ENCODE assay signal across 8 cellular contexts in the genomic region with DNA sequence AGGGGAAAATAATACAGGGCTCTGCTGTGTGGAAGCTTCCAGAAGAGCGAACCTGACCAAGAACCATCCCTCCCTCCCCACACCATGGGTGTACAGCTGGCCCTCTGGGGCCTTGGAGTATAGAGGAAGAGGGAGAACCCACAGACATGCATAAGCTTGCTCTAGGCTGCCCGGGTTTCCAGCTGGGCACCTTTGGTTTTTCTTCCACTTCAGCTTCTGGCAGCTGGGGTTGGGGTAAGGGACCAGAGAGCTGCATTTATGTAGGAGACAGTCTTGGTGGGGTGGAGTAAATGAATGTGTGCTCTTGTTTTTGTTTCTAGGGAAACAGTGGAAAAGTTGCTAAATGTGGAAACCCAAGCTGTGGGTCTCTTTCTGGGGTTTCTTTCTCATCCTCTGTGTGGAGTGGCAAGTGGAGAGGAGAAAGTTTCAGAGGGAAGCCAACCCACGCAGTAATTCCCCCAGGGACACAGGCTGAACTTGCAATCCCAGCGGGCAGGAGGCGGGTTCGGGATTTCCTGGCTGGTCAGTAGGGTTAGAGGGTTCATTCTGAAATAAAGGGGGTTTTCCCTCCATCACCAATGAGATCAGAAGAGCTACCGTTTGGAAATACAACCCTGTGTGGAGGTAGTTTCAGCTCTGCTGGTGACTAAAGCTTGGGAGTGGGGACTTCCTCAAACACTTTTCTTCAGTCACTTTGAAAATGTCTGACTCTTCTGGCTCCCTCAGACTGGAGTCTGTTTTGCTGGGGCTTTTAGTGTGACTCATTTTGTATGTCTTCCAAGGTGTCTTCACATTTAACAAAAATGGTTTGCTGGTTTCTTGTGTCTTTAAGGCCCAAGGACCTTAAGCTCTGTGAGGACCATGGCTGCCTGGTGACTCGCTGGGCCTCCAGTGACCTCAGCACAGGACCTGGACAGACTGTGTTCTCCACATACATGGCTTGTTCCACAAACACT. TPM values are rescaled to one million over a fixed set of nuclear protein-coding genes. Genes with fewer than 3 reads are reported as not detected.
DNase-seq lines count a peak whose midpoint lies in the region; ATAC-seq and TF ChIP-seq lines count a peak whose summit lies in the region.

No MANE protein-coding gene starts in this region.

- H3K4me1 Mint-ChIP-seq in stimulated activated naive B cell treated with anti-CD40 and anti-IgM and Interleukin-4, amounts not matched to agents 10 μg/mL and 1 μg/mL and 100 μg/mL, for 72 hours: peaks cover 39 to 51% of the 10 kb centered on the region in 2 donors
- H3K4me1 Mint-ChIP-seq in mesothelial cell of epicardium: peaks cover 3% of the 10 kb centered on the region

- H3K27ac Mint-ChIP-seq in stimulated activated naive B cell treated with anti-CD40 and anti-IgM and Interleukin-4, amounts not matched to agents 10 μg/mL and 1 μg/mL and 100 μg/mL, for 72 hours: peak overlapping the region; percentile 99
- H3K27ac Mint-ChIP-seq in mesothelial cell of epicardium: no peak overlapping the region

- intact Hi-C loops in posterior vena cava (cut with DNase I): no loop called here

- DNase-seq in SIG-M5 (lab: John Stamatoyannopoulos, UW): peak; percentile 39
- DNase-seq in fibroblast of pulmonary artery (ENCODE audit: low read depth): peak; percentile 92
- peak; percentile 88 for DNase-seq in stimulated activated naive B cell treated with anti-CD40 and anti-IgM and Interleukin-4, amounts not matched to agents 10 μg/mL and 1 μg/mL and 100 μg/mL, for 72 hours
- DNase-seq in mesothelial cell of epicardium (ENCODE audit: low spot score in 2 of 2, unreplicated experiment in 2 of 2): no peak
- DNase-seq in NCI-H2029 treated with DMSO at 0.1 percent for 48 hours (lab: John Stamatoyannopoulos, UW): no peak
- DNase-seq in posterior vena cava (ENCODE audit: low spot score): no peak

- no peaks in the 10 kb centered on the region for H3K36me3 Mint-ChIP-seq in stimulated activated naive B cell treated with anti-CD40 and anti-IgM and Interleukin-4, amounts not matched to agents 10 μg/mL and 1 μg/mL and 100 μg/mL, for 72 hours
- H3K36me3 Mint-ChIP-seq in mesothelial cell of epicardium: no peaks in the 10 kb centered on the region

- H3K4me3 Mint-ChIP-seq in stimulated activated naive B cell treated with anti-CD40 and anti-IgM and Interleukin-4, amounts not matched to agents 10 μg/mL and 1 μg/mL and 100 μg/mL, for 72 hours: peak overlapping the region; percentile 63 to 64
- no peak overlapping the region for H3K4me3 Mint-ChIP-seq in mesothelial cell of epicardium

- no peaks in the 10 kb centered on the region for H3K27me3 Mint-ChIP-seq in stimulated activated naive B cell treated with anti-CD40 and anti-IgM and Interleukin-4, amounts not matched to agents 10 μg/mL and 1 μg/mL and 100 μg/mL, for 72 hours
- H3K27me3 Mint-ChIP-seq in mesothelial cell of epicardium (ENCODE audit: low read depth): peaks cover 13% of the 10 kb centered on the region

- TF ChIP-seq CTCF in fibroblast of pulmonary artery (IDR thresholded peaks at IDR 0.05; ENCODE audit: low read length, missing control alignments) (no peak), mesothelial cell of epicardium (IDR thresholded peaks at IDR 0.05; ENCODE audit: unreplicated experiment) (no peak)

- ATAC-seq in GM18868 (IDR thresholded peaks at IDR 0.05; ENCODE audit: unreplicated experiment) (peak; percentile 65), HG02852 (IDR thresholded peaks at IDR 0.05; ENCODE audit: unreplicated experiment) (peak; percentile 55)
- ATAC-seq in stimulated activated naive B cell treated with anti-CD40 and anti-IgM and Interleukin-4, amounts not matched to agents 10 μg/mL and 1 μg/mL and 100 μg/mL, for 72 hours (replicated peaks): peak; percentile 77 to 80

- H3K4me3 ChIP-seq in fibroblast of pulmonary artery (replicated peaks; ENCODE audit: low read depth, low read length): no peak overlapping the region

- H3K9me3 Mint-ChIP-seq in stimulated activated naive B cell treated with anti-CD40 and anti-IgM and Interleukin-4, amounts not matched to agents 10 μg/mL and 1 μg/mL and 100 μg/mL, for 72 hours: no peaks in the 10 kb centered on the region
- no peaks in the 10 kb centered on the region for H3K9me3 Mint-ChIP-seq in mesothelial cell of epicardium

RNA-seq across cellular contexts. Expression of gene SRGN, which starts 22.2 kb away (rescaled TPM):
- not detected in 3 replicates for total RNA-seq in mesothelial cell of epicardium
- total RNA-seq in posterior vena cava: 100 to 1,000 TPM; 138 to 144 TPM

RNA-seq across cellular contexts. Expression of gene VPS26A, which starts 58.3 kb away (rescaled TPM):
- total RNA-seq in mesothelial cell of epicardium (40.1 to 44.6 TPM (median 43.5 TPM) in 3 replicates), posterior vena cava (10 to 100 TPM; 44.2 to 58.2 TPM)

Comparison
In these comparisons a context has a peak if more than half of its experiments do, and no peak if none do; other contexts are left out.
1. DNase-seq: peak in SIG-M5 (single experiment), fibroblast of pulmonary artery (single experiment) and stimulated activated naive B cell treated with anti-CD40 and anti-IgM and Interleukin-4, amounts not matched to agents 10 μg/mL and 1 μg/mL and 100 μg/mL, for 72 hours (single experiment); none in mesothelial cell of epicardium (0 of 2), NCI-H2029 treated with DMSO at 0.1 percent for 48 hours (single experiment) and posterior vena cava (single experiment).
2. RNA of gene SRGN, which starts 22.2 kb away (total RNA-seq): 138 to 144 TPM in posterior vena cava; not detected in mesothelial cell of epicardium; every median in the first group is over 100 times any median in the second.
3. Peak in every context shown above with its lines, with median percentiles within 50 percentile points of each other: ATAC-seq.